ENCODE assay signal across 8 cellular contexts in the genomic region with DNA sequence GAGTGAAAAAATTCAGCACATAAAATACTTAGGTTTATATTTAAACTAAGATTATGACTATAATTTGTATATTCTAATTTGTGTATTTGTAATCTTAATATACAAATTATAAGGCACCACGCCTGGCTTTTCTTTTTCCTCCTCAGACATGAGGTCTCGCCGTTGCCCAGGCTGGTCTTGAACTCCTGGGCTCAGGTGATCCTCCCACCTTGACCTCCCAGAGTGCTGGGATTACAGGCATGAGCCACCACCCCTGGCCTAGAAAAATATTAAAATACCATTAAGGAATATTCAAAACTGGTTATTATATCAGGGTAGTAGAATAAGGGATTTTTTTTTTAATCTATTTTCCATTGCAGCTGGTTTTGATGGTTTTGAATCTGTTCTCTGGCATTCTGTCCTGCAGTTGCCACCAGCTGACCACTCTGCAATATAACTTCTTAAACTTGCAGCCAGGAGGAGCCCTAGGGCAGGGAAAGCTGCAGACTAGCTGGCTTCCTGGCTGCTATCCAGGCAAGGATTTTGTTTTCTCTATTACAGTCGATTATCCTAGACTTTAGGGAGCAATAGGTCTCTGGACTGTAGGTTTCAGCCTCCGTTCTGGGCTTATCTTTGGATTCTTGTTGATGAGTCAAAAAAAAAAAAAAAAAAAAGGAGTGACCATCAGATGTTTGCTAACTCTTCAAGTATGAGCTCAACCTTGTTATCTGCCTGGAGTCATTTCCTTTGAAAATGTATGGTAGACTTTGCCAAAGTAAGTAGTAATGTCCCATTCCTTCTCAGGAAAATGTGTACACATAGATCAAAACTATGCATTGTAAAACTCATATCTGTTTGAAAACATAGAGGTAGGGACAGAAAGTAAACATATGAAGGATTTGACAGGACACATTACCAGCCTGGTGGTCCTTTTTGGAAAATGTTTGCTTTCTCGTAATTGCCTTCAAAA. TPM values are rescaled to one million over a fixed set of nuclear protein-coding genes. Genes with fewer than 3 reads are reported as not detected.
DNase-seq lines count a peak whose midpoint lies in the region; ATAC-seq and TF ChIP-seq lines count a peak whose summit lies in the region.

No MANE protein-coding gene starts in this region.

- no peaks in the 10 kb centered on the region for H3K27me3 Mint-ChIP-seq in activated CD4-positive, alpha-beta T cell treated with anti-CD3 and anti-CD28 coated beads for 36 hours

- TF ChIP-seq CTCF in SK-N-SH (IDR thresholded peaks at IDR 0.05) (peak; percentile 87), liver (IDR thresholded peaks at IDR 0.05; ENCODE audit: low read depth, low read length, missing input control) (peak; percentile 95), testis (IDR thresholded peaks at IDR 0.05) (peak; percentile 62 to 91 (median 89))

- H3F3A ChIP-seq in SK-N-SH (replicated peaks; ENCODE audit: insufficient read depth), result peaks cover 60% of the 10 kb centered on the region

- H4K20me1 ChIP-seq in SK-N-SH (ENCODE audit: insufficient read depth), result no peaks in the 10 kb centered on the region

- peaks cover 0 to 4% of the 10 kb centered on the region in 2 experiments for H3K36me3 ChIP-seq in SK-N-SH (replicated peaks in 1 of 2; ENCODE audit: control insufficient read depth in 1 of 2, insufficient read depth in 2 of 2, low read length in 1 of 2)
- H3K36me3 ChIP-seq in duodenal mucosa (ENCODE audit: control insufficient read depth in 1 of 2, insufficient read depth in 2 of 2, low read length in 2 of 2), result peaks cover 4 to 26% of the 10 kb centered on the region in 2 donors
- H3K36me3 ChIP-seq in liver (ENCODE audit: control insufficient read depth in 4 of 4, insufficient read depth in 3 of 4, low read depth in 1 of 4, low read length in 3 of 4), result peaks cover 2 to 12% (median 6%) of the 10 kb centered on the region in 4 donors
- no peaks in the 10 kb centered on the region for H3K36me3 ChIP-seq in testis (ENCODE audit: low read depth, missing control alignments)

- no peaks in the 10 kb centered on the region for H3K27me3 ChIP-seq in SK-N-SH (ENCODE audit: insufficient read depth)
- no peaks in the 10 kb centered on the region for H3K27me3 ChIP-seq in duodenal mucosa (ENCODE audit: control insufficient read depth in 1 of 2, insufficient read depth in 2 of 2, low read length in 2 of 2)
- H3K27me3 ChIP-seq in liver (ENCODE audit: control insufficient read depth in 4 of 4, insufficient read depth in 4 of 4, low read length in 3 of 4), result no peaks in the 10 kb centered on the region
- H3K27me3 ChIP-seq in testis, result no peaks in the 10 kb centered on the region

- H3K9me3 ChIP-seq in SK-N-SH, result no peaks in the 10 kb centered on the region
- no peaks in the 10 kb centered on the region for H3K9me3 ChIP-seq in duodenal mucosa (ENCODE audit: control insufficient read depth in 1 of 2, low read length in 2 of 2)
- H3K9me3 ChIP-seq in liver (ENCODE audit: control insufficient read depth in 4 of 4, low read length in 3 of 4), result no peaks in the 10 kb centered on the region
- H3K9me3 ChIP-seq in testis, result no peaks in the 10 kb centered on the region

- peak; percentile 86 for TF ChIP-seq RAD21 in Ishikawa (IDR thresholded peaks at IDR 0.05; ENCODE audit: low read depth)
- TF ChIP-seq RAD21 in SK-N-SH (IDR thresholded peaks at IDR 0.05; ENCODE audit: low read length), result peak; percentile 99
- peak; percentile 98 for TF ChIP-seq RAD21 in liver (IDR thresholded peaks at IDR 0.05)

- H3K4me3 ChIP-seq in SK-N-SH (ENCODE audit: low read depth in 2 of 2, low read length in 1 of 2) (no peak overlapping the region), duodenal mucosa (ENCODE audit: low read depth in 1 of 2, low read length in 2 of 2) (peak overlapping the region in 1 of 2 donors; percentile 35), liver (ENCODE audit: low read depth in 1 of 3, low read length in 3 of 3) (no peak overlapping the region), testis (no peak overlapping the region)

- peak; percentile 39 for ATAC-seq in activated CD4-positive, alpha-beta T cell treated with anti-CD3 and anti-CD28 coated beads for 36 hours
- ATAC-seq in GM18517 (IDR thresholded peaks at IDR 0.05; ENCODE audit: unreplicated experiment), result no peak

- H3K27ac ChIP-seq in SK-N-SH (ENCODE audit: low read depth in 2 of 2, low read length in 1 of 2) (peak overlapping the region; percentile 36 to 59; a peak in 3 of 4 replicates), duodenal mucosa (ENCODE audit: low read depth, low read length) (peak overlapping the region; percentile 46), liver (ENCODE audit: low read depth in 1 of 2, low read length in 2 of 2) (peak overlapping the region; percentile 0 to 17), testis (no peak overlapping the region)

- TF ChIP-seq POLR2A in testis (IDR thresholded peaks at IDR 0.05), result no peak

- peak; percentile 56 for DNase-seq in activated CD4-positive, alpha-beta T cell treated with anti-CD3 and anti-CD28 coated beads for 36 hours
- no peak for DNase-seq in activated CD4-positive, alpha-beta T cell treated with anti-CD3 and anti-CD28 coated beads for 1 hour
- DNase-seq in SK-N-SH, result peak; percentile 76
- peak; percentile 88 for DNase-seq in testis

- no peaks in the 10 kb centered on the region for H3K79me2 ChIP-seq in SK-N-SH (ENCODE audit: insufficient read depth)

- peaks cover 0 to 34% of the 10 kb centered on the region in 2 experiments; a peak in 3 of 4 replicates for H3K4me1 ChIP-seq in SK-N-SH (ENCODE audit: control insufficient read depth in 1 of 2, insufficient read depth in 2 of 2, low read depth in 1 of 2, low read length in 1 of 2)
- H3K4me1 ChIP-seq in duodenal mucosa (ENCODE audit: control insufficient read depth in 1 of 2, insufficient read depth in 2 of 2, low read length in 2 of 2), result peaks cover 10 to 33% of the 10 kb centered on the region in 2 donors
- peaks cover 0 to 20% (median 14%) of the 10 kb centered on the region in 4 donors for H3K4me1 ChIP-seq in liver (ENCODE audit: control insufficient read depth in 4 of 4, insufficient read depth in 4 of 4, low read length in 3 of 4)
- no peaks in the 10 kb centered on the region for H3K4me1 ChIP-seq in testis

- H3K9me3 Mint-ChIP-seq in activated CD4-positive, alpha-beta T cell treated with anti-CD3 and anti-CD28 coated beads for 36 hours (ENCODE audit: low read depth), result no peaks in the 10 kb centered on the region

- POLR2A ChIA-PET in activated CD4-positive, alpha-beta T cell treated with anti-CD3 and anti-CD28 coated beads for 36 hours (lab: Charles Lee), result interaction anchor here (0.6 kb wide), 1 partner anchor 141 kb away, joined by 4 read pairs; no protein-coding TSS in a partner anchor
- POLR2A ChIA-PET in SK-N-SH (lab: Yijun Ruan, JAX), result interaction anchor here (0.6 to 3.2 kb wide), 9 partner anchors 13 to 164 kb away, joined by 3 to 26 read pairs (median 4); partner anchors contain the start of genes CDC42EP2 and POLA2

- no peak overlapping the region for H3K4me3 Mint-ChIP-seq in activated CD4-positive, alpha-beta T cell treated with anti-CD3 and anti-CD28 coated beads for 36 hours

- peaks cover 62% of the 10 kb centered on the region for H3K36me3 Mint-ChIP-seq in activated CD4-positive, alpha-beta T cell treated with anti-CD3 and anti-CD28 coated beads for 36 hours (ENCODE audit: low read depth)

- no peak overlapping the region for H3K27ac Mint-ChIP-seq in activated CD4-positive, alpha-beta T cell treated with anti-CD3 and anti-CD28 coated beads for 36 hours

- H3K9me2 ChIP-seq in SK-N-SH, result no peaks in the 10 kb centered on the region

- H3K4me1 Mint-ChIP-seq in activated CD4-positive, alpha-beta T cell treated with anti-CD3 and anti-CD28 coated beads for 36 hours, result peaks cover 16% of the 10 kb centered on the region

- peak overlapping the region; percentile 35; the same call in 1 of the 2 replicates for H3K4me2 ChIP-seq in SK-N-SH

- CTCF ChIA-PET in activated CD4-positive, alpha-beta T cell treated with anti-CD3 and anti-CD28 coated beads for 36 hours (lab: Charles Lee), result interaction anchor here (0.6 to 3.8 kb wide), 11 partner anchors 9 to 772 kb away, joined by 3 to 40 read pairs (median 4); partner anchors contain the start of genes CDC42EP2, DPF2 and POLA2
- CTCF ChIA-PET in SK-N-SH (lab: Yijun Ruan, JAX), result interaction anchor here (0.5 to 37.6 kb wide), 28 partner anchors 9 to 427 kb away, joined by 3 to 1118 read pairs (median 4); partner anchors contain the start of genes CAPN1, CDC42EP2, DPF2 and POLA2

- no peak overlapping the region for H2AFZ ChIP-seq in SK-N-SH (ENCODE audit: low read depth)

- WGBS in SK-N-SH (ENCODE audit: low lambda C conversion rate), result 43% methylated on average over 6 of the region's 6 CpGs
- WGBS in liver, result 32% methylated on average over 6 of the region's 6 CpGs
- 44 to 49% methylated on average over 6 of the region's 6 CpGs for WGBS in testis, 2 donors

- TF ChIP-seq EP300 in Ishikawa (IDR thresholded peaks at IDR 0.05; ENCODE audit: borderline replicate concordance) (no peak), SK-N-SH (IDR thresholded peaks at IDR 0.05; ENCODE audit: borderline replicate concordance in 1 of 2, low read depth in 1 of 2, low read length in 1 of 2) (peak in 1 of 2 experiments; percentile 53; a peak in 1 of 4 replicates)

- intact Hi-C loops in activated CD4-positive, alpha-beta T cell treated with anti-CD3 and anti-CD28 coated beads for 36 hours (cut with DNase I, micrococcal nuclease), result loop anchor here (1.0 to 5.0 kb wide), 3 partner anchors 40 to 55 kb away; no protein-coding TSS in a partner anchor
- intact Hi-C loops in testis (cut with DNase I; ENCODE audit: low total_unique reads), result loop anchor here (5.0 kb wide), 1 partner anchor 42 kb away; no protein-coding TSS in a partner anchor

- H3K9ac ChIP-seq in SK-N-SH (no peak overlapping the region), duodenal mucosa (ENCODE audit: low read depth in 1 of 2, low read length in 2 of 2) (peak overlapping the region; percentile 14 to 27), liver (ENCODE audit: low read depth in 1 of 2, low read length in 2 of 2) (no peak overlapping the region)

RNA-seq across cellular contexts. Expression of gene POLA2, which starts 13.2 kb away (rescaled TPM):
- total RNA-seq in activated CD4-positive, alpha-beta T cell treated with anti-CD3 and anti-CD28 coated beads for 36 hours, result 10 to 100 TPM; 63.1 to 83.3 TPM
- polyA plus RNA-seq in SK-N-SH (2012; rRNA removed), result 18.4 and 19.4 TPM in 2 replicates
- 10.1 and 12.1 TPM in 2 replicates for polyA plus RNA-seq in SK-N-SH (2012; cell fraction: cytosol; rRNA removed)
- 26.0 and 41.1 TPM in 2 replicates for polyA plus RNA-seq in SK-N-SH (2012; cell fraction: nucleus; rRNA removed)
- total RNA-seq in liver, result 1 to 10 TPM; 4.9 to 6.1 TPM
- polyA plus RNA-seq in liver, result 1 to 10 TPM; 1.5 TPM
- total RNA-seq in testis, result 10 to 100 TPM; 24.2 to 27.6 TPM
- 21.9 TPM for polyA plus RNA-seq in testis (ENCODE audit: insufficient read depth, low read depth, low replicate concordance)

RNA-seq across cellular contexts. Expression of gene CDC42EP2, which starts 39.7 kb away (rescaled TPM):
- total RNA-seq in activated CD4-positive, alpha-beta T cell treated with anti-CD3 and anti-CD28 coated beads for 36 hours, result under 1 TPM; 0.91 to 0.93 TPM
- 5.1 and 8.1 TPM in 2 replicates for polyA plus RNA-seq in SK-N-SH (2012; rRNA removed)
- polyA plus RNA-seq in SK-N-SH (2012; cell fraction: cytosol; rRNA removed), result 2.5 and 4.1 TPM in 2 replicates
- 5.6 and 7.7 TPM in 2 replicates for polyA plus RNA-seq in SK-N-SH (2012; cell fraction: nucleus; rRNA removed)
- total RNA-seq in liver, result 1 to 10 TPM; 1.9 to 3.4 TPM
- polyA plus RNA-seq in liver, result 1 to 10 TPM; 1.8 to 2.0 TPM
- total RNA-seq in testis, result 1 to 10 TPM; 3.5 to 4.4 TPM
- 5.1 TPM for polyA plus RNA-seq in testis (ENCODE audit: insufficient read depth, low read depth, low replicate concordance)

RNA-seq across cellular contexts. Expression of gene DPF2, which starts 58.6 kb away (rescaled TPM):
- total RNA-seq in activated CD4-positive, alpha-beta T cell treated with anti-CD3 and anti-CD28 coated beads for 36 hours, result 10 to 100 TPM; 67.5 to 69.0 TPM
- polyA plus RNA-seq in SK-N-SH (2012; rRNA removed) (29.6 and 44.9 TPM in 2 replicates), liver (10 to 100 TPM in 1 of 2 donors, 1 to 10 TPM in 1; 9.2 to 10.0 TPM), testis (ENCODE audit: insufficient read depth, low read depth, low replicate concordance) (94.5 TPM)
- polyA plus RNA-seq in SK-N-SH (2012; cell fraction: cytosol; rRNA removed), result 32.6 and 36.7 TPM in 2 replicates
- polyA plus RNA-seq in SK-N-SH (2012; cell fraction: nucleus; rRNA removed), result 71.8 and 81.4 TPM in 2 replicates
- total RNA-seq in liver (10 to 100 TPM; 12.8 to 14.8 TPM), testis (10 to 100 TPM; 86.8 to 91.2 TPM)

Comparison
In these comparisons a context has a peak if more than half of its experiments do, and no peak if none do; other contexts are left out.
1. H3K27ac ChIP-seq: peak in SK-N-SH (2 of 2), duodenal mucosa (single experiment) and liver (2 of 2); none in testis (0 of 2).
2. H3K9ac ChIP-seq: peak in duodenal mucosa (2 of 2); none in SK-N-SH (single experiment) and liver (0 of 2).
3. RNA of gene DPF2, which starts 58.6 kb away (total RNA-seq): 86.8 to 91.2 TPM in testis and 67.5 to 69.0 TPM in activated CD4-positive, alpha-beta T cell treated with anti-CD3 and anti-CD28 coated beads for 36 hours; 12.8 to 14.8 TPM in liver; every median in the first group is over 4 times any median in the second.
4. Peak in every context shown above with its lines, with median percentiles within 50 percentile points of each other: CTCF ChIP-seq.